In the genomic region with DNA sequence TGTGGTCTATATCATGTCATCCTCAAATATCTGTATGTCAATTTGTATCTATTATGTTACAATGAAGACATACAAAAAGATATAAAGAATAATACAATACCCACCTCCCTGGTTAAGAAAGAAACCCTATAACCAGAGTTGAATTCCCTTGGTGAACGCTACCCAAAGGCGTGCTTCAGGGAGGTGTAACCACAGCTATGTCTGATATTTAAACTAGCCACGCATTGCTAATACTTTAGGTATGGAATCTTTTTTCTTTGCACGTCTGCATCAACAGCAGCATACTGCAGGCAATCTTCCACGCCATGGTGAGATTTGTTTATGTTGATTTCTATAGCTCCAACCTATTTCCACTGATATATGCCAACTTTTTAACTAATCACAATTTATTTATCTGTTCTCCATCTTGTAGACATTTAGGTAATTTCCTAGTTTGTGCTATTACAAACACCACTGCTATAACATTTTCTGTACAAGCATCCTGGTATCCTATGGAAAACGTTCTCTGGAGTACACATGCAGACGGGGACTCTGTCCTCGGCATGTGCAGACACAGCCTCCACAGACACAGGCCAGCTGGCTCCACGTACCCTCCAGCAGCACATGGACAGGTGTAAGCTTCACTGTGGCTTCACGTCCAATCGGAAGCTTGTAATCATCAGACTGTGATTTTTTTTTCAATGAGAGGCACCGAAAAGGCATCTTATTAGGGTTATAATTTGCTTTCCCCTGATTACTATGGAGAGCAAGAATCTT, we compare ENCODE assay signal across 12 cellular contexts. TPM values are rescaled to one million over a fixed set of nuclear protein-coding genes. Genes with fewer than 3 reads are reported as not detected.
DNase-seq lines count a peak whose midpoint lies in the region; ATAC-seq and TF ChIP-seq lines count a peak whose summit lies in the region.
"Had no signal": no experiment of that assay in that cellular context is flagged by ENCODE, and none has a peak within 500 bp of the region (broad histone marks: within the 10 kb centered on the region; RNA-seq: fewer than 3 reads in every experiment).

No MANE protein-coding gene starts in this region.

- H3K9me3 ChIP-seq in GM23248 (ENCODE audit: low read depth) (no peaks in the 10 kb centered on the region), mammary epithelial cell (replicated peaks; ENCODE audit: insufficient read depth, low read length) (no peaks in the 10 kb centered on the region)
- H3K9me3 ChIP-seq: stomach had no signal

- H3K4me3 ChIP-seq in GM23248 (no peak overlapping the region), mammary epithelial cell (replicated peaks in 1 of 3; ENCODE audit: insufficient read depth in 1 of 3, low read depth in 2 of 3, low read length in 3 of 3) (no peak overlapping the region)
- H3K4me3 ChIP-seq: stomach had no signal

- H3F3A ChIP-seq in GM23248 (ENCODE audit: insufficient read depth) = peaks cover 53% of the 10 kb centered on the region

- ATAC-seq in HG03571 (IDR thresholded peaks at IDR 0.05; ENCODE audit: unreplicated experiment) (no peak), HG03342 (IDR thresholded peaks at IDR 0.05; ENCODE audit: unreplicated experiment) (no peak)

- in situ Hi-C loops in GM23248 (cut with MboI) (no loop called here), mammary epithelial cell (cut with MboI; ENCODE audit: low sequenced_read_pairs in 2 of 2) (no loop called here)

- no peaks in the 10 kb centered on the region for H3K9me2 ChIP-seq in GM23248 (ENCODE audit: insufficient read depth)

- dilution Hi-C loops in mammary epithelial cell (cut with HindIII; ENCODE audit: low sequenced_read_pairs) = no loop called here

- peaks cover 73% of the 10 kb centered on the region for H3K4me1 ChIP-seq in GM23248 (ENCODE audit: insufficient read depth)
- H3K4me1 ChIP-seq in mammary epithelial cell (ENCODE audit: insufficient read depth, low read length) = peaks cover 78% of the 10 kb centered on the region

- H4K20me1 ChIP-seq in GM23248 (ENCODE audit: insufficient read depth) (no peaks in the 10 kb centered on the region), mammary epithelial cell (ENCODE audit: insufficient read depth, low read length) (no peaks in the 10 kb centered on the region)

- H3K27me3 ChIP-seq in GM23248 (replicated peaks; ENCODE audit: insufficient read depth) (no peaks in the 10 kb centered on the region), mammary epithelial cell (ENCODE audit: insufficient read depth, low read length) (no peaks in the 10 kb centered on the region)
- H3K27me3 ChIP-seq: stomach had no signal

- H2AFZ ChIP-seq in GM23248 (no peak overlapping the region), mammary epithelial cell (ENCODE audit: low read depth, low read length) (peak overlapping the region; percentile 43)

- no peak for TF ChIP-seq CTCF in mammary epithelial cell (conservative IDR thresholded peaks at IDR 0.05 in 1 of 2, IDR thresholded peaks at IDR 0.05 in 1 of 2; ENCODE audit: extremely low read depth in 1 of 2, insufficient read depth in 1 of 2, low read depth in 1 of 2, low read length in 2 of 2)

- 55 to 59% methylated on average over 12 of the region's 12 CpGs for WGBS in GM23248 (ENCODE audit: low coverage in 1 of 2, low lambda C conversion rate in 2 of 2, missing lambda C conversion rate in 2 of 2), 2 experiments
- under 1% methylated on average over 12 of the region's 12 CpGs for WGBS in mammary epithelial cell (ENCODE audit: low coverage, missing lambda C conversion rate)

- H3K9ac ChIP-seq in GM23248 = peak overlapping the region; percentile 37; the same call in 1 of the 2 replicates
- peak overlapping the region; percentile 69 for H3K9ac ChIP-seq in mammary epithelial cell (ENCODE audit: insufficient read depth, low read length)

- CTCF ChIA-PET in mammary epithelial cell (lab: Charles Lee; ENCODE audit: low non-redundant PET) = no interaction called here

- peak overlapping the region; percentile 44 for H3K4me2 ChIP-seq in GM23248 (ENCODE audit: unreplicated experiment)
- H3K4me2 ChIP-seq in mammary epithelial cell (ENCODE audit: insufficient read depth, low read depth, low read length) = peak overlapping the region; percentile 65

- H3K36me3 ChIP-seq in GM23248 (ENCODE audit: low read depth) (no peaks in the 10 kb centered on the region), mammary epithelial cell (ENCODE audit: insufficient read depth, low read length) (no peaks in the 10 kb centered on the region)
- H3K36me3 ChIP-seq: stomach had no signal

- BruUV-seq in mammary epithelial cell (replicated peaks; lab: Mats Ljungman, UMichigan) = TSS peak; percentile 75

- intact Hi-C loops in mammary epithelial cell (cut with micrococcal nuclease) = no loop called here
- intact Hi-C loops in cardiac septum (cut with DNase I) = no loop called here

- H3K79me2 ChIP-seq in GM23248 (ENCODE audit: insufficient read depth) = no peaks in the 10 kb centered on the region
- no peaks in the 10 kb centered on the region for H3K79me2 ChIP-seq in mammary epithelial cell (ENCODE audit: insufficient read depth, low read length)

- DNase-seq in GM23248 = peak; percentile 91
- peak; percentile 91 for DNase-seq in NCI-H2171 treated with DMSO at 0.1 percent for 48 hours (lab: John Stamatoyannopoulos, UW)
- DNase-seq in mammary epithelial cell = peak; percentile 84
- DNase-seq in non-pigmented ciliary epithelial cell (ENCODE audit: low read depth) = peak; percentile 93
- no peak for DNase-seq in cardiac septum (ENCODE audit: low spot score)
- DNase-seq in putamen (ENCODE audit: low spot score) = no peak
- DNase-seq: activated gamma-delta T cell treated with Interleukin-2 at 50 U/mL for 16 hours; effector CD4-positive, alpha-beta T cell; stomach had no signal

- H3K27ac ChIP-seq in GM23248 (peak overlapping the region; percentile 80), mammary epithelial cell (ENCODE audit: insufficient read depth, low read depth, low read length) (peak overlapping the region; percentile 94)
- H3K27ac ChIP-seq: stomach, VCaP had no signal

RNA-seq across cellular contexts. Expression of a gene that starts 58.5 kb away (rescaled TPM):
- 2.5 and 4.8 TPM in 2 replicates for total RNA-seq in GM23248 (2014; rRNA removed; shearing (Covaris generic))
- 1.6 TPM in 2 replicates for polyA plus RNA-seq in GM23248 (2016; fragmentation: Nextera tagmentation; extraction: Ambion mirVana)
- 1 to 10 TPM; 4.0 to 4.2 TPM for total RNA-seq in mammary epithelial cell
- 3.0 TPM for polyA plus RNA-seq in mammary epithelial cell
- polyA minus RNA-seq in mammary epithelial cell = 1.4 TPM
- total RNA-seq in cardiac septum = not detected

RNA-seq across cellular contexts. Expression of a gene that starts 58.5 kb away (rescaled TPM):
- 14.0 and 15.0 TPM in 2 replicates for total RNA-seq in GM23248 (2014; rRNA removed; shearing (Covaris generic))
- polyA plus RNA-seq in GM23248 (2016; fragmentation: Nextera tagmentation; extraction: Ambion mirVana) = 12.9 and 13.6 TPM in 2 replicates
- total RNA-seq in mammary epithelial cell = 10 to 100 TPM; 26.7 to 36.6 TPM
- 21.4 TPM for polyA plus RNA-seq in mammary epithelial cell
- polyA minus RNA-seq in mammary epithelial cell = 41.7 TPM
- 8.7 TPM for total RNA-seq in cardiac septum

Comparison
In these comparisons a context has a peak if more than half of its experiments do, and no peak if none do; other contexts are left out.
1. DNase-seq: peak in GM23248 (single experiment), NCI-H2171 treated with DMSO at 0.1 percent for 48 hours (single experiment), mammary epithelial cell (single experiment) and non-pigmented ciliary epithelial cell (single experiment); none in cardiac septum (single experiment) and putamen (single experiment).